In the genomic region with DNA sequence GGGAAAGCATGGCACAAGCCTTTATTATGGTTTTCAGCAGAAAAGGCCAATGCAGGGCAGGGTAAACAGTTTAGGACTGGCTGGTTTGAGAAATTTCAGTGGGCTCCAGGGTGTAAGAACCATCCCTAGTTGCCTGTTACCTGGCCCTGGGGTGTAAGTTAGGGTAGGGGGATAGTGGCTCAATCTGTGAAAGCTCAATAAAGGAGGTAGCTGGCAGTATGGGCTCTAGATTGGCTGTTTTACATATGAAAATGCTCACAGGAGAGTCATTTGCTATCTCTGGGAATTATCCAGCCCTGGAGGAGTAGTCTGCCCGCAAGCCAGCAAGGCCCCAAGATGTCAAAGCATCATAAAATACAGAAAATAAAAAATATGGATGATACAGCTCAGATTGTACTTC, we compare ENCODE assay signal across 21 cellular contexts.
"Had no signal": no experiment of that assay in that cellular context is flagged by ENCODE, and none has a peak within 500 bp of the region (broad histone marks: within the 10 kb centered on the region; RNA-seq: fewer than 3 reads in every experiment).

No MANE protein-coding gene starts in this region.

- H3K9me3 ChIP-seq: ascending aorta, esophagus muscularis mucosa, spleen, thyroid gland had no signal

- ATAC-seq: activated CD8-positive, alpha-beta memory T cell treated with anti-CD3 and anti-CD28 coated beads, Interleukin-2, amount 10 ng/mL, durations not matched to agents 7 days and 5 days; left lobe of liver; stimulated activated memory B cell treated with anti-CD40 and anti-IgM and Interleukin-4, amounts not matched to agents 10 μg/mL and 1 μg/mL and 100 μg/mL, for 72 hours had no signal

- H3K4me3 ChIP-seq: ascending aorta, coronary artery, esophagus muscularis mucosa, lung, spleen, thyroid gland had no signal

- DNase-seq: activated CD4-positive, alpha-beta memory T cell treated with anti-CD3 and anti-CD28 coated beads, Interleukin-2, amount 10 ng/mL, durations not matched to agents 7 days and 5 days; activated CD4-positive, alpha-beta T cell treated with anti-CD3 and anti-CD28 coated beads for 48 hours; activated CD4-positive, CD25-positive, alpha-beta regulatory T cell; activated CD8-positive, alpha-beta memory T cell treated with anti-CD3 and anti-CD28 coated beads, Interleukin-2, amount 10 ng/mL, durations not matched to agents 7 days and 5 days; activated naive CD4-positive, alpha-beta T cell; effector CD4-positive, alpha-beta T cell; islet precursor cell; retina; spleen; stimulated activated CD4-positive, alpha-beta T cell treated with anti-CD3 and anti-CD28 coated beads, Interleukin-4, amount 100 ng/mL, for 4 hours; SW 1271; thyroid gland had no signal

- H3K27me3 ChIP-seq: ascending aorta, esophagus muscularis mucosa, spleen, thyroid gland had no signal

- H3K36me3 Mint-ChIP-seq: activated CD8-positive, alpha-beta memory T cell treated with anti-CD3 and anti-CD28 coated beads, Interleukin-2, amount 10 ng/mL, durations not matched to agents 7 days and 5 days had no signal

- H3K27ac Mint-ChIP-seq: activated CD4-positive, alpha-beta memory T cell treated with anti-CD3 and anti-CD28 coated beads, Interleukin-2, amount 10 ng/mL, durations not matched to agents 7 days and 5 days; activated CD8-positive, alpha-beta memory T cell treated with anti-CD3 and anti-CD28 coated beads, Interleukin-2, amount 10 ng/mL, durations not matched to agents 7 days and 5 days; stimulated activated memory B cell treated with anti-CD40 and anti-IgM and Interleukin-4, amounts not matched to agents 10 μg/mL and 1 μg/mL and 100 μg/mL, for 72 hours had no signal

- H3K27ac ChIP-seq: ascending aorta, coronary artery, esophagus muscularis mucosa, spleen, thyroid gland had no signal

- H3K4me3 Mint-ChIP-seq: activated CD4-positive, alpha-beta memory T cell treated with anti-CD3 and anti-CD28 coated beads, Interleukin-2, amount 10 ng/mL, durations not matched to agents 7 days and 5 days; activated CD8-positive, alpha-beta memory T cell treated with anti-CD3 and anti-CD28 coated beads, Interleukin-2, amount 10 ng/mL, durations not matched to agents 7 days and 5 days; stimulated activated memory B cell treated with anti-CD40 and anti-IgM and Interleukin-4, amounts not matched to agents 10 μg/mL and 1 μg/mL and 100 μg/mL, for 72 hours had no signal

- H3K36me3 ChIP-seq: ascending aorta, esophagus muscularis mucosa, spleen, thyroid gland had no signal

- FAIRE-seq: endothelial cell of umbilical vein, TTC549, urothelium cell line had no signal

- H3K27me3 Mint-ChIP-seq: activated CD4-positive, alpha-beta memory T cell treated with anti-CD3 and anti-CD28 coated beads, Interleukin-2, amount 10 ng/mL, durations not matched to agents 7 days and 5 days; activated CD8-positive, alpha-beta memory T cell treated with anti-CD3 and anti-CD28 coated beads, Interleukin-2, amount 10 ng/mL, durations not matched to agents 7 days and 5 days; stimulated activated memory B cell treated with anti-CD40 and anti-IgM and Interleukin-4, amounts not matched to agents 10 μg/mL and 1 μg/mL and 100 μg/mL, for 72 hours had no signal

- H3K9me3 Mint-ChIP-seq: activated CD4-positive, alpha-beta memory T cell treated with anti-CD3 and anti-CD28 coated beads, Interleukin-2, amount 10 ng/mL, durations not matched to agents 7 days and 5 days; stimulated activated memory B cell treated with anti-CD40 and anti-IgM and Interleukin-4, amounts not matched to agents 10 μg/mL and 1 μg/mL and 100 μg/mL, for 72 hours had no signal
